27 cellular contexts compared by ENCODE assay signal in the genomic region with DNA sequence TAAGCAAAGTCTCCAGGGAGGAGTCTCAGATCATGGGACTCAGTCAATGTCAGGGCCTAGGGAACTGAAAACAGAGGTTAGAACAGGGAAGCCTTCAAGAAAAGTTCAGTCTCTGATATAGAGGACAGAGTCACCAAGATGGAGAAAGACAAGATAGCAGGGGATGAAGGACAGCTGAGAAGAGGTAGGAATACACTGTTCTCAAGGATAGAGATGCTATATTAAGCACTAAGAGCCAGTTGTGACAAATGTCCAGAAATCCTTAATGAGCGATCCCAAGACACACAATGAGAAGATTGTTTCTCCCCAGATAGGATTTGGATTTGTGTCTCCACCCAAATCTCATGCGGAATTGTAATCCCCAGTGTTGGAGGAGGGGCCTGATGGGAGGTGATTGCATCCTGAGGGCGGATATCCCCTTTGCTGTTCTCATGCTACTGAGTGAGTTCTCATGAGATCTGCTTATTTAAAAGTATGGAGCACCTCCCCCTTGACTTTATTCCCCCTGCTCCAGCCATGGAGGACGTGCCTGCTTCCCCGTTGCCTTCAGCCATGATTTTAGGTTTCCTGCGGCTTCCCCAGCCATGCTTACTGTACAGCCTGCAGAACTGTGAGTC.
"Had no signal": no experiment of that assay in that cellular context is flagged by ENCODE, and none has a peak within 500 bp of the region (broad histone marks: within the 10 kb centered on the region; RNA-seq: fewer than 3 reads in every experiment).

No MANE protein-coding gene starts in this region.

- FAIRE-seq: endometrium, TTC549 had no signal

- H3K27ac Mint-ChIP-seq: activated CD4-positive, alpha-beta T cell treated with anti-CD3 and anti-CD28 coated beads for 36 hours; activated naive CD8-positive, alpha-beta T cell treated with anti-CD3 and anti-CD28 coated beads, Interleukin-2, amount 50 U/mL, for 24 hours; stimulated activated naive CD8-positive, alpha-beta T cell treated with anti-CD3 and anti-CD28 coated beads, Interleukin-15, Interleukin-2, amounts not matched to agents 100 ng/mL and 50 ng/mL, for 24 hours; T-helper 2 cell treated with Interferon-gamma antibody and Interleukin-4, amounts not matched to agents 5 μg/mL and 100 μg/mL, for 36 hours had no signal

- H3K4me3 ChIP-seq: body of pancreas, cardiac muscle cell, right lobe of liver, skin epidermis, thyroid gland, upper lobe of right lung had no signal

- H3K4me1 Mint-ChIP-seq: activated naive CD8-positive, alpha-beta T cell treated with anti-CD3 and anti-CD28 coated beads, Interleukin-2, amount 50 U/mL, for 24 hours; neural crest cell had no signal

- H3K9me3 Mint-ChIP-seq: activated naive CD8-positive, alpha-beta T cell treated with anti-CD3 and anti-CD28 coated beads, Interleukin-2, amount 50 U/mL, for 24 hours; activated T-cell treated with anti-CD3 and anti-CD28 coated beads, Interleukin-2, amount 50 U/mL, for 4 hours; neural crest cell; stimulated activated naive CD8-positive, alpha-beta T cell treated with anti-CD3 and anti-CD28 coated beads, Interleukin-15, Interleukin-2, amounts not matched to agents 100 ng/mL and 50 ng/mL, for 24 hours had no signal

- DNase-seq: activated CD4-positive, alpha-beta T cell treated with anti-CD3 and anti-CD28 coated beads for 36 hours; activated CD4-positive, alpha-beta T cell treated with anti-CD3 and anti-CD28 coated beads, Interleukin-2, amount 50 U/mL, for 4 hours; activated CD8-positive, alpha-beta memory T cell treated with anti-CD3 and anti-CD28 coated beads for 24 hours; activated CD8-positive, alpha-beta memory T cell treated with anti-CD3 and anti-CD28 coated beads, Interleukin-2, amount 50 U/mL, for 4 hours; activated naive CD4-positive, alpha-beta T cell treated with Interleukin-2 at 50 U/mL for 16 hours; activated naive CD8-positive, alpha-beta T cell treated with anti-CD3 and anti-CD28 coated beads, Interleukin-2, amount 50 U/mL, for 24 hours; activated T-cell treated with anti-CD3 and anti-CD28 coated beads, Interleukin-2, amount 50 U/mL, for 4 hours; body of pancreas; cortex of kidney; erythroblast; foreskin fibroblast; hypothalamus; islet precursor cell; left cardiac atrium; posterior cingulate gyrus; right lobe of liver; stimulated activated CD4-positive, alpha-beta T cell treated with anti-CD3 and anti-CD28 coated beads, Interleukin-1b, Interleukin-23, amount 100 ng/mL, for 48 hours; substantia nigra; thyroid gland; upper lobe of right lung had no signal

- H3K27ac ChIP-seq: body of pancreas, cardiac muscle cell, right lobe of liver, skin epidermis, thyroid gland, upper lobe of right lung had no signal

- H3K4me1 ChIP-seq: body of pancreas, right lobe of liver, thyroid gland, upper lobe of right lung had no signal

- H3K9me3 ChIP-seq: body of pancreas, right lobe of liver, thyroid gland, upper lobe of right lung had no signal

- H3K4me3 Mint-ChIP-seq: activated CD4-positive, alpha-beta T cell treated with anti-CD3 and anti-CD28 coated beads for 36 hours; activated naive CD8-positive, alpha-beta T cell treated with anti-CD3 and anti-CD28 coated beads, Interleukin-2, amount 50 U/mL, for 24 hours; activated T-cell treated with anti-CD3 and anti-CD28 coated beads, Interleukin-2, amount 50 U/mL, for 4 hours; neural crest cell; stimulated activated naive CD8-positive, alpha-beta T cell treated with anti-CD3 and anti-CD28 coated beads, Interleukin-15, Interleukin-2, amounts not matched to agents 100 ng/mL and 50 ng/mL, for 24 hours; T-helper 2 cell treated with Interferon-gamma antibody and Interleukin-4, amounts not matched to agents 5 μg/mL and 100 μg/mL, for 36 hours had no signal

- ATAC-seq: activated CD4-positive, alpha-beta T cell treated with anti-CD3 and anti-CD28 coated beads for 36 hours; activated naive CD8-positive, alpha-beta T cell treated with anti-CD3 and anti-CD28 coated beads, Interleukin-2, amount 50 U/mL, for 24 hours; activated T-cell treated with anti-CD3 and anti-CD28 coated beads, Interleukin-2, amount 50 U/mL, for 4 hours; body of pancreas; left cardiac atrium; right lobe of liver; upper lobe of right lung had no signal

- H3K27me3 ChIP-seq: body of pancreas, cardiac muscle cell, right lobe of liver, thyroid gland, upper lobe of right lung had no signal

- H3K36me3 ChIP-seq: cardiac muscle cell, right lobe of liver, thyroid gland, upper lobe of right lung had no signal

- H3K27me3 Mint-ChIP-seq: activated CD4-positive, alpha-beta T cell treated with anti-CD3 and anti-CD28 coated beads for 36 hours; activated naive CD8-positive, alpha-beta T cell treated with anti-CD3 and anti-CD28 coated beads, Interleukin-2, amount 50 U/mL, for 24 hours; stimulated activated naive CD8-positive, alpha-beta T cell treated with anti-CD3 and anti-CD28 coated beads, Interleukin-15, Interleukin-2, amounts not matched to agents 100 ng/mL and 50 ng/mL, for 24 hours had no signal
